12 cellular contexts compared by ENCODE assay signal in genomic region chr1:94048413-94049164, GRCh38.
DNase-seq lines count a peak whose midpoint lies in the region; ATAC-seq, FAIRE-seq and TF ChIP-seq lines count a peak whose summit lies in the region.
"Had no signal": no experiment of that assay in that cellular context is flagged by ENCODE, and none has a peak within 500 bp of the region (broad histone marks: within the 10 kb centered on the region; RNA-seq: fewer than 3 reads in every experiment).

No MANE protein-coding gene starts in this region.

- 86 to 89% methylated on average over 11 of the region's 11 CpGs for WGBS in sigmoid colon, 2 donors

- peaks cover 8% of the 10 kb centered on the region for H3K27me3 Mint-ChIP-seq in brain

- H3K9me3 ChIP-seq in sigmoid colon (no peaks in the 10 kb centered on the region), colonic mucosa (no peaks in the 10 kb centered on the region)

- ATAC-seq in GM18909 (IDR thresholded peaks at IDR 0.05; ENCODE audit: poor library complexity, unreplicated experiment): no peak
- ATAC-seq: T-cell had no signal

- H3K27ac ChIP-seq in sigmoid colon: peak overlapping the region; percentile 24 to 60 (median 35)
- H3K27ac ChIP-seq in colonic mucosa: no peak overlapping the region

- no peak for TF ChIP-seq POLR2A in sigmoid colon (IDR thresholded peaks at IDR 0.05)

- H3K27me3 ChIP-seq in sigmoid colon (no peaks in the 10 kb centered on the region), colonic mucosa (no peaks in the 10 kb centered on the region)

- DNase-seq in GM03348 (ENCODE audit: low spot score) (peak; percentile 73), iPS-NIHi7 (ENCODE audit: extremely low spot score) (peak; percentile 40), sigmoid colon (no peak), colonic mucosa (no peak), D721Med (ENCODE audit: insufficient read length, low spot score) (no peak), A172 (ENCODE audit: low spot score) (no peak)
- DNase-seq: NCI-H524 treated with DMSO at 0.1 percent for 48 hours, small intestine, T-cell had no signal

- H3K4me3 Mint-ChIP-seq in brain: no peak overlapping the region
- H3K4me3 Mint-ChIP-seq: CD14-positive monocyte, T-cell had no signal

- intact Hi-C loops in sigmoid colon (cut with DNase I) (loop anchor here (5.0 kb wide), 1 partner anchor 289 kb away; no protein-coding TSS in a partner anchor), colonic mucosa (cut with DNase I) (no loop called here)

- TF ChIP-seq CTCF in brain (conservative IDR thresholded peaks at IDR 0.05) (no peak), sigmoid colon (IDR thresholded peaks at IDR 0.05) (no peak), colonic mucosa (IDR thresholded peaks at IDR 0.05) (no peak), D721Med (IDR thresholded peaks at IDR 0.05; ENCODE audit: insufficient read depth, missing control alignments) (no peak)

- H3K4me3 ChIP-seq in sigmoid colon: no peak overlapping the region
- no peak overlapping the region for H3K4me3 ChIP-seq in colonic mucosa

- H3K36me3 Mint-ChIP-seq in brain: no peaks in the 10 kb centered on the region
- H3K36me3 Mint-ChIP-seq: CD14-positive monocyte, T-cell had no signal

- H3K4me1 Mint-ChIP-seq in brain: peaks cover 27% of the 10 kb centered on the region

- H3K9me3 Mint-ChIP-seq in brain: no peaks in the 10 kb centered on the region
- H3K9me3 Mint-ChIP-seq: CD14-positive monocyte, T-cell had no signal

- no peak for FAIRE-seq in D721Med (lab: Jason Lieb, UNC)
- FAIRE-seq: small intestine had no signal

- no peak for TF ChIP-seq EP300 in sigmoid colon (IDR thresholded peaks at IDR 0.05)

- peak overlapping the region in 3 of 5 experiments; percentile 49 to 75 (median 57) for H3K27ac Mint-ChIP-seq in brain
- H3K27ac Mint-ChIP-seq: T-cell had no signal

- H3K4me1 ChIP-seq in sigmoid colon (peaks cover 0 to 16% (median 0%) of the 10 kb centered on the region in 4 donors), colonic mucosa (no peaks in the 10 kb centered on the region)

- H3K36me3 ChIP-seq in sigmoid colon (no peaks in the 10 kb centered on the region), colonic mucosa (no peaks in the 10 kb centered on the region)

- H3K9ac ChIP-seq in colonic mucosa (ENCODE audit: low read depth in 2 of 2, low read length in 2 of 2): no peak overlapping the region

Comparison
In these comparisons a context has a peak if more than half of its experiments do, and no peak if none do; other contexts are left out.
1. DNase-seq: peak in GM03348 (single experiment) and iPS-NIHi7 (single experiment); none in sigmoid colon (single experiment), colonic mucosa (single experiment), D721Med (single experiment) and A172 (single experiment).